30 cellular contexts compared by ENCODE assay signal in the genomic region with DNA sequence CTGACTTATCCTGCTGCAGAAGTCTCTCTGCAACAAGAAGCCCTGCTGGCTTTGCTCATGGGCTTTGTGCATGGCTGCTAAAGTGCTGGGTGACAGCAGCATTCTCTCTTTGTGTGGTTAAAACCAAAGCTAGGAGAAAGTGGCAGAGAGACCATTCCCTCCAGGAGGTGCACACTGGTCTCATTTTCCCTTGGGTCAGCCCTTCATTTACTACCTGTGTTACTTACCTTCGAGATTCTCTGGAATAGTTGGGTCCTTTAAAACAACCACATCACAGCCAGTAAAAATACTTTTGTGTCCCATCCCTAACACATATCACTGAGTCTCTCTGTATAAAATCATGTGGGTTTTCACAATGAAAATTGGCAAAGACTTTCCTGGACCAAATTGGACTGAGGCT.
"Had no signal": no experiment of that assay in that cellular context is flagged by ENCODE, and none has a peak within 500 bp of the region (broad histone marks: within the 10 kb centered on the region; RNA-seq: fewer than 3 reads in every experiment).

No MANE protein-coding gene starts in this region.

- H3K36me3 ChIP-seq: adrenal gland, brain microvascular endothelial cell, cardiac muscle cell had no signal

- DNase-seq: activated B cell treated with CpG ODN at 0.5 μM for 24 hours; activated CD4-positive, alpha-beta memory T cell treated with anti-CD3 and anti-CD28 coated beads for 36 hours; activated CD4-positive, alpha-beta T cell treated with anti-CD3 and anti-CD28 coated beads for 4 hours; activated CD4-positive, alpha-beta T cell treated with anti-CD3 and anti-CD28 coated beads, Interleukin-2, amount 10 ng/mL, durations not matched to agents 24 days and 14 days; activated CD4-positive, alpha-beta T cell treated with anti-CD3 and anti-CD28 coated beads, Interleukin-2, amount 50 U/mL, for 1 hour; activated CD4-positive, alpha-beta T cell treated with anti-CD3 and anti-CD28 coated beads, Interleukin-2, amount 50 U/mL, for 4 hours; activated CD4-positive, CD25-positive, alpha-beta regulatory T cell treated with anti-CD3 and anti-CD28 coated beads, Interleukin-2, amount 50 U/mL, for 72 hours; activated CD8-positive, alpha-beta memory T cell treated with anti-CD3 and anti-CD28 coated beads, Interleukin-2, amount 50 U/mL, for 4 hours; activated CD8-positive, alpha-beta T cell treated with anti-CD3 and anti-CD28 coated beads for 36 hours; activated effector memory CD4-positive, alpha-beta T cell treated with anti-CD3 and anti-CD28 coated beads, Interleukin-2, amount 50 U/mL, for 16 hours; activated gamma-delta T cell treated with Interleukin-2 at 50 U/mL for 16 hours; activated naive CD4-positive, alpha-beta T cell; activated naive CD4-positive, alpha-beta T cell treated with anti-CD3 and anti-CD28 coated beads, Interleukin-2, amount 50 U/mL, for 16 hours; activated naive CD8-positive, alpha-beta T cell treated with anti-CD3 and anti-CD28 coated beads for 36 hours; activated T-cell treated with anti-CD3 and anti-CD28 coated beads for 4 hours; activated T-cell treated with anti-CD3 and anti-CD28 coated beads, Interleukin-2, amount 50 U/mL, for 1 hour; activated T-cell treated with anti-CD3 and anti-CD28 coated beads, Interleukin-2, amount 50 U/mL, for 4 hours; activated T-cell treated with anti-CD3 and anti-CD28 coated beads, Interleukin-2, amount 50 U/mL, for 72 hours; adrenal gland; amniotic stem cell; aorta; body of pancreas; brain microvascular endothelial cell; caudate nucleus; cerebellar nuclear complex; T-helper 1 cell; T-helper 2 cell; T-helper 9 cell had no signal

- H3K27ac ChIP-seq: adrenal gland, body of pancreas, brain microvascular endothelial cell, cardiac muscle cell, VCaP had no signal

- H3K4me3 ChIP-seq: adrenal gland, body of pancreas, cardiac muscle cell had no signal

- H3K9me3 ChIP-seq: adrenal gland, body of pancreas had no signal

- H3K27me3 ChIP-seq: adrenal gland, body of pancreas, brain microvascular endothelial cell, cardiac muscle cell had no signal

- H3K4me1 ChIP-seq: adrenal gland, body of pancreas had no signal
